In the genomic region with DNA sequence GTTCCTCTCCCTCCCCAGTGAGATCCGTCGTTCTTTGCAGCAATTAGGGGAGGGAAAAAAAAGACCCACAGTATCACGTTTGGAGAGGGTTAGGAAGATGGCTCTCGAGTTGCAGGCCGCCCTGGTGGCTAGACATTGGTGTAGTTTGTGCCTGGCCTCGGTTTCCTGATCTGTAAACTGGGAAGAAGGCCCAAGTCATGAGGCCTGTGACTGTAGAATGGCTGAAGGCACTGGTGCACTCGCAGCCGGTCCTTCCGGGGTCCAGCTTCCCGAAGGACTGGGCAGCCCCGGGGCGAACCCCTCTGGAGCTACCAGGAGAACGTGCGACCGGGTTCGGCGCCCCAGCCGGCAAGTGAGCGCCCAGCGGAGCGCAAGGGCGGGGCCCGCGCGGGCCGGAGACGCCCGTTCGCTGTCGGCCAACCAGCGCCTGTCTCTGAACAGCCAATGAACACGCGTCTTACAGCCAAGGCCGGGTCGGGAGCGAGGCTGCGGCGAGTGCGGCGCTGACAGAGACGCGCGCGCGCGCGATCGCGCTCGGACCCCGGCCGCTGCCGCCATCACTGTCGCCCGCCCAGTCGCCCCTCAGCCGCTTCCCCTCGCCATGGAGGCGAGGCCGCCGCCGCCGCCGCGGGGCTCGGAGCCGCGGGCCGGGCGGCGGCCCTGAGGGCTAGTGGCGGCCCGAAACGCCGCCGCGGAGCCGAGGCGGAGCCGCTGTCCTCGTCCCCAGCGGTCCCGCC, we compare ENCODE assay signal across 1 cellular context.
TF ChIP-seq lines count a peak whose summit lies in the region.

A gene with protein sequence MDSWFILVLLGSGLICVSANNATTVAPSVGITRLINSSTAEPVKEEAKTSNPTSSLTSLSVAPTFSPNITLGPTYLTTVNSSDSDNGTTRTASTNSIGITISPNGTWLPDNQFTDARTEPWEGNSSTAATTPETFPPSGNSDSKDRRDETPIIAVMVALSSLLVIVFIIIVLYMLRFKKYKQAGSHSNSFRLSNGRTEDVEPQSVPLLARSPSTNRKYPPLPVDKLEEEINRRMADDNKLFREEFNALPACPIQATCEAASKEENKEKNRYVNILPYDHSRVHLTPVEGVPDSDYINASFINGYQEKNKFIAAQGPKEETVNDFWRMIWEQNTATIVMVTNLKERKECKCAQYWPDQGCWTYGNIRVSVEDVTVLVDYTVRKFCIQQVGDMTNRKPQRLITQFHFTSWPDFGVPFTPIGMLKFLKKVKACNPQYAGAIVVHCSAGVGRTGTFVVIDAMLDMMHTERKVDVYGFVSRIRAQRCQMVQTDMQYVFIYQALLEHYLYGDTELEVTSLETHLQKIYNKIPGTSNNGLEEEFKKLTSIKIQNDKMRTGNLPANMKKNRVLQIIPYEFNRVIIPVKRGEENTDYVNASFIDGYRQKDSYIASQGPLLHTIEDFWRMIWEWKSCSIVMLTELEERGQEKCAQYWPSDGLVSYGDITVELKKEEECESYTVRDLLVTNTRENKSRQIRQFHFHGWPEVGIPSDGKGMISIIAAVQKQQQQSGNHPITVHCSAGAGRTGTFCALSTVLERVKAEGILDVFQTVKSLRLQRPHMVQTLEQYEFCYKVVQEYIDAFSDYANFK (plus strand): TSS at position 472 of the 737 bp plus-strand sequence. CDS start 90,797 bp downstream, outside the sequence.

TF ChIP-seq in K562, 482 proteins besides CTCF, POLR2A, EP300 and RAD21 (continued from another document):
- TF ChIP-seq, protein P1, sequence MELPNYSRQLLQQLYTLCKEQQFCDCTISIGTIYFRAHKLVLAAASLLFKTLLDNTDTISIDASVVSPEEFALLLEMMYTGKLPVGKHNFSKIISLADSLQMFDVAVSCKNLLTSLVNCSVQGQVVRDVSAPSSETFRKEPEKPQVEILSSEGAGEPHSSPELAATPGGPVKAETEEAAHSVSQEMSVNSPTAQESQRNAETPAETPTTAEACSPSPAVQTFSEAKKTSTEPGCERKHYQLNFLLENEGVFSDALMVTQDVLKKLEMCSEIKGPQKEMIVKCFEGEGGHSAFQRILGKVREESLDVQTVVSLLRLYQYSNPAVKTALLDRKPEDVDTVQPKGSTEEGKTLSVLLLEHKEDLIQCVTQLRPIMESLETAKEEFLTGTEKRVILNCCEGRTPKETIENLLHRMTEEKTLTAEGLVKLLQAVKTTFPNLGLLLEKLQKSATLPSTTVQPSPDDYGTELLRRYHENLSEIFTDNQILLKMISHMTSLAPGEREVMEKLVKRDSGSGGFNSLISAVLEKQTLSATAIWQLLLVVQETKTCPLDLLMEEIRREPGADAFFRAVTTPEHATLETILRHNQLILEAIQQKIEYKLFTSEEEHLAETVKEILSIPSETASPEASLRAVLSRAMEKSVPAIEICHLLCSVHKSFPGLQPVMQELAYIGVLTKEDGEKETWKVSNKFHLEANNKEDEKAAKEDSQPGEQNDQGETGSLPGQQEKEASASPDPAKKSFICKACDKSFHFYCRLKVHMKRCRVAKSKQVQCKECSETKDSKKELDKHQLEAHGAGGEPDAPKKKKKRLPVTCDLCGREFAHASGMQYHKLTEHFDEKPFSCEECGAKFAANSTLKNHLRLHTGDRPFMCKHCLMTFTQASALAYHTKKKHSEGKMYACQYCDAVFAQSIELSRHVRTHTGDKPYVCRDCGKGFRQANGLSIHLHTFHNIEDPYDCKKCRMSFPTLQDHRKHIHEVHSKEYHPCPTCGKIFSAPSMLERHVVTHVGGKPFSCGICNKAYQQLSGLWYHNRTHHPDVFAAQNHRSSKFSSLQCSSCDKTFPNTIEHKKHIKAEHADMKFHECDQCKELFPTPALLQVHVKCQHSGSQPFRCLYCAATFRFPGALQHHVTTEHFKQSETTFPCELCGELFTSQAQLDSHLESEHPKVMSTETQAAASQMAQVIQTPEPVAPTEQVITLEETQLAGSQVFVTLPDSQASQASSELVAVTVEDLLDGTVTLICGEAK (IDR thresholded peaks at IDR 0.05) = peak; percentile 36; the same call in 1 of the 2 replicates
- TF ChIP-seq, protein P1 (CRISPR knock-in tag; IDR thresholded peaks at IDR 0.05) = no peak
- TF ChIP-seq TCF3 (CRISPR knock-in tag; IDR thresholded peaks at IDR 0.05) (no peak; the same call in 1 of the 2 replicates), GABPB1 (CRISPR knock-in tag; IDR thresholded peaks at IDR 0.05) (peak; percentile 66), CREB3 (tag; conservative IDR thresholded peaks at IDR 0.05; ENCODE audit: low read depth) (no peak), CBX1 (IDR thresholded peaks at IDR 0.05; ENCODE audit: low read depth) (peak; percentile 64)
- TF ChIP-seq, protein P2, sequence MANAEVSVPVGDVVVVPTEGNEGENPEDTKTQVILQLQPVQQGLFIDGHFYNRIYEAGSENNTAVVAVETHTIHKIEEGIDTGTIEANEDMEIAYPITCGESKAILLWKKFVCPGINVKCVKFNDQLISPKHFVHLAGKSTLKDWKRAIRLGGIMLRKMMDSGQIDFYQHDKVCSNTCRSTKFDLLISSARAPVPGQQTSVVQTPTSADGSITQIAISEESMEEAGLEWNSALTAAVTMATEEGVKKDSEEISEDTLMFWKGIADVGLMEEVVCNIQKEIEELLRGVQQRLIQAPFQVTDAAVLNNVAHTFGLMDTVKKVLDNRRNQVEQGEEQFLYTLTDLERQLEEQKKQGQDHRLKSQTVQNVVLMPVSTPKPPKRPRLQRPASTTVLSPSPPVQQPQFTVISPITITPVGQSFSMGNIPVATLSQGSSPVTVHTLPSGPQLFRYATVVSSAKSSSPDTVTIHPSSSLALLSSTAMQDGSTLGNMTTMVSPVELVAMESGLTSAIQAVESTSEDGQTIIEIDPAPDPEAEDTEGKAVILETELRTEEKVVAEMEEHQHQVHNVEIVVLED (CRISPR knock-in tag; IDR thresholded peaks at IDR 0.05) = peak; percentile 53
